18 cellular contexts compared by ENCODE assay signal in the genomic region with DNA sequence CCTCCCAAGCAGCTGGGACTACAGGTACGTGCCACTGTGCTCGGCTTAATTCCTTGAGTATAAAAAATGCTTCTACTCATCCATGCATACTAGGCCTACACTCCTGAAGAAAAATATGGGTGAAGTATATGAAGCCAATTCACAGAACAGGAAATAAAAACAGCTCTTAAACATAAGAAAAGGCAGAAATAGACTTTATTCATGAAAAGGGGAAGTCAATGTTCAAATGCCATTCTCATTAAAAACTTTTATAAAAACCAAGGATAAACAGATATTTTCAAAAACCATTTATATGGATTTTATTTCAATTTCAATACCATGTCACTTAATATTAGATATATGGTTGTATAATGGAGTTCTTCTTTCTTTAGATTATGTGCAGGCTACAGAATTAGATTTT. TPM values are rescaled to one million over a fixed set of nuclear protein-coding genes. Genes with fewer than 3 reads are reported as not detected.
DNase-seq lines count a peak whose midpoint lies in the region; ATAC-seq and TF ChIP-seq lines count a peak whose summit lies in the region.
"Had no signal": no experiment of that assay in that cellular context is flagged by ENCODE, and none has a peak within 500 bp of the region (broad histone marks: within the 10 kb centered on the region; RNA-seq: fewer than 3 reads in every experiment).

No MANE protein-coding gene starts in this region.

- TF ChIP-seq CTCF in CD4-positive, alpha-beta T cell (IDR thresholded peaks at IDR 0.05): no peak
- no peak for TF ChIP-seq CTCF in SU-DHL-6 (IDR thresholded peaks at IDR 0.05; ENCODE audit: insufficient read depth, low read length, poor library complexity, severe bottlenecking)
- no peak for TF ChIP-seq CTCF in tibial nerve (IDR thresholded peaks at IDR 0.05)

- H3K27me3 ChIP-seq in CD4-positive, alpha-beta T cell (ENCODE audit: control insufficient read depth, insufficient read depth, low read length): no peaks in the 10 kb centered on the region
- H3K27me3 ChIP-seq in SU-DHL-6 (ENCODE audit: low read length) (no peaks in the 10 kb centered on the region), tibial nerve (no peaks in the 10 kb centered on the region)

- POLR2A ChIA-PET in CD4-positive, alpha-beta T cell (lab: Charles Lee): interaction anchor here (0.7 to 2.5 kb wide), 8 partner anchors 8 to 43 kb away, joined by 3 to 20 read pairs (median 5); partner anchors contain the start of gene SERPINB1
- POLR2A ChIA-PET in naive thymus-derived CD8-positive, alpha-beta T cell (lab: Charles Lee): interaction anchor here (0.6 to 1.0 kb wide), 3 partner anchors 23 to 52 kb away, joined by 3 to 4 read pairs (median 3); no protein-coding TSS in a partner anchor

- H3K36me3 ChIP-seq in SU-DHL-6 (ENCODE audit: low read length): peaks cover 30% of the 10 kb centered on the region
- peaks cover 0 to 10% (median under 1%) of the 10 kb centered on the region in 3 donors for H3K36me3 ChIP-seq in tibial nerve

- H2AFZ ChIP-seq in SU-DHL-6 (ENCODE audit: low read depth, low read length, severe bottlenecking): no peak overlapping the region
- H2AFZ ChIP-seq: PC-9 had no signal

- H3K4me2 ChIP-seq in SU-DHL-6 (ENCODE audit: low read depth, low read length, poor library complexity, severe bottlenecking): peak overlapping the region; percentile 47
- H3K4me2 ChIP-seq: PC-9 had no signal

- CTCF ChIA-PET in CD4-positive, alpha-beta T cell (lab: Charles Lee): interaction anchor here (0.8 to 1.9 kb wide), 2 partner anchors 18 to 55 kb away, joined by 3 to 6 read pairs; partner anchors contain the start of gene SERPINB9

- intact Hi-C loops in CD4-positive, alpha-beta T cell (cut with DNase I, micrococcal nuclease): no loop called here

- no peak overlapping the region for H3K27ac ChIP-seq in CD4-positive, alpha-beta T cell (ENCODE audit: low read depth, low read length)
- H3K27ac ChIP-seq in SU-DHL-6 (ENCODE audit: low read depth, low read length) (peak overlapping the region; percentile 81), tibial nerve (no peak overlapping the region)
- H3K27ac ChIP-seq: PC-9, RWPE1 had no signal

- no peak overlapping the region for H3K4me3 ChIP-seq in SU-DHL-6 (ENCODE audit: insufficient read depth, low read length, poor library complexity, severe bottlenecking)
- H3K4me3 ChIP-seq in tibial nerve: no peak overlapping the region
- H3K4me3 ChIP-seq: PC-9 had no signal

- peaks cover 46% of the 10 kb centered on the region for H3K36me3 Mint-ChIP-seq in CD4-positive, alpha-beta T cell (ENCODE audit: low read depth)
- peaks cover 7% of the 10 kb centered on the region for H3K36me3 Mint-ChIP-seq in IgD-negative memory B cell
- H3K36me3 Mint-ChIP-seq in naive thymus-derived CD8-positive, alpha-beta T cell: peaks cover 7 to 28% (median 25%) of the 10 kb centered on the region in 3 donors
- H3K36me3 Mint-ChIP-seq in activated T-cell treated with anti-CD3 and anti-CD28 coated beads, Interleukin-2, amount 50 U/mL, for 24 hours (ENCODE audit: low read depth): peaks cover 51% of the 10 kb centered on the region

- H3K4me1 Mint-ChIP-seq in CD4-positive, alpha-beta T cell (ENCODE audit: low read depth): peaks cover 78% of the 10 kb centered on the region
- H3K4me1 Mint-ChIP-seq in IgD-negative memory B cell: peaks cover 51 to 68% (median 57%) of the 10 kb centered on the region in 3 donors
- peaks cover 46 to 78% (median 65%) of the 10 kb centered on the region in 4 donors for H3K4me1 Mint-ChIP-seq in naive thymus-derived CD8-positive, alpha-beta T cell
- H3K4me1 Mint-ChIP-seq in activated T-cell treated with anti-CD3 and anti-CD28 coated beads, Interleukin-2, amount 50 U/mL, for 24 hours (ENCODE audit: low read depth): peaks cover 53% of the 10 kb centered on the region

- no peaks in the 10 kb centered on the region for H3K9me3 ChIP-seq in CD4-positive, alpha-beta T cell (ENCODE audit: control insufficient read depth, low read length)
- H3K9me3 ChIP-seq in SU-DHL-6 (ENCODE audit: insufficient read depth, low read length) (no peaks in the 10 kb centered on the region), tibial nerve (no peaks in the 10 kb centered on the region)

- no peak overlapping the region for H3K9ac ChIP-seq in SU-DHL-6 (ENCODE audit: low read length)

- no peak for DNase-seq in CD4-positive, alpha-beta T cell
- no peak for DNase-seq in naive thymus-derived CD8-positive, alpha-beta T cell
- DNase-seq in activated T-cell treated with anti-CD3 and anti-CD28 coated beads, Interleukin-2, amount 50 U/mL, for 24 hours: no peak
- DNase-seq in tibial nerve (ENCODE audit: low spot score in 2 of 2) (no peak), iPS-NIHi11 (ENCODE audit: low spot score) (no peak)
- DNase-seq: GOT3, NCI-H1417 treated with DMSO at 0.1 percent for 48 hours, NCI-H187 treated with DMSO at 0.1 percent for 48 hours, NCI-H345, NCI-H524 treated with DMSO at 0.1 percent for 48 hours, PC-9, SIG-M5, T-helper 2 cell had no signal

- TF ChIP-seq POLR2A in tibial nerve (IDR thresholded peaks at IDR 0.05): no peak

- ATAC-seq in CD4-positive, alpha-beta T cell (ENCODE audit: poor library complexity): no peak
- ATAC-seq in naive thymus-derived CD8-positive, alpha-beta T cell: no peak
- no peak for ATAC-seq in GM18502 (IDR thresholded peaks at IDR 0.05; ENCODE audit: poor library complexity, unreplicated experiment)
- ATAC-seq: HCT116 had no signal

- H3K4me1 ChIP-seq in tibial nerve: peaks cover 0 to 7% (median 0%) of the 10 kb centered on the region in 4 donors

- H3K9me2 ChIP-seq in SU-DHL-6 (replicated peaks; ENCODE audit: insufficient read depth, low read length): no peaks in the 10 kb centered on the region

- H3K27ac Mint-ChIP-seq in CD4-positive, alpha-beta T cell: peak overlapping the region; percentile 76
- peak overlapping the region; percentile 71 to 81 (median 73) for H3K27ac Mint-ChIP-seq in IgD-negative memory B cell
- H3K27ac Mint-ChIP-seq in naive thymus-derived CD8-positive, alpha-beta T cell: peak overlapping the region in 9 of 10 donors; percentile 3 to 87 (median 60)
- no peak overlapping the region for H3K27ac Mint-ChIP-seq in activated T-cell treated with anti-CD3 and anti-CD28 coated beads, Interleukin-2, amount 50 U/mL, for 24 hours

- peaks cover 2% of the 10 kb centered on the region for H3K9me3 Mint-ChIP-seq in CD4-positive, alpha-beta T cell
- peaks cover 0 to 9% (median 0%) of the 10 kb centered on the region in 3 donors for H3K9me3 Mint-ChIP-seq in IgD-negative memory B cell
- peaks cover 0 to 11% (median 4%) of the 10 kb centered on the region in 9 donors for H3K9me3 Mint-ChIP-seq in naive thymus-derived CD8-positive, alpha-beta T cell
- peaks cover 8% of the 10 kb centered on the region for H3K9me3 Mint-ChIP-seq in activated T-cell treated with anti-CD3 and anti-CD28 coated beads, Interleukin-2, amount 50 U/mL, for 24 hours

- H3F3A ChIP-seq in SU-DHL-6 (ENCODE audit: insufficient read depth): peaks cover 63% of the 10 kb centered on the region

- WGBS in tibial nerve, 2 donors: 79 to 85% methylated on average over 2 of the region's 2 CpGs

- no peaks in the 10 kb centered on the region for H3K27me3 Mint-ChIP-seq in CD4-positive, alpha-beta T cell
- H3K27me3 Mint-ChIP-seq in IgD-negative memory B cell: no peaks in the 10 kb centered on the region
- H3K27me3 Mint-ChIP-seq in naive thymus-derived CD8-positive, alpha-beta T cell: no peaks in the 10 kb centered on the region
- H3K27me3 Mint-ChIP-seq in activated T-cell treated with anti-CD3 and anti-CD28 coated beads, Interleukin-2, amount 50 U/mL, for 24 hours: no peaks in the 10 kb centered on the region

- 0 out of 2 replicates have a peak, but pooled peaks cover 5% of the 10 kb centered on the region for H4K20me1 ChIP-seq in SU-DHL-6 (ENCODE audit: low read depth, low read length)

- no peak overlapping the region for H3K4me3 Mint-ChIP-seq in CD4-positive, alpha-beta T cell
- peak overlapping the region in 3 of 4 donors; percentile 45 to 64 (median 45) for H3K4me3 Mint-ChIP-seq in IgD-negative memory B cell
- H3K4me3 Mint-ChIP-seq in naive thymus-derived CD8-positive, alpha-beta T cell: peak overlapping the region in 1 of 10 donors; percentile 10
- no peak overlapping the region for H3K4me3 Mint-ChIP-seq in activated T-cell treated with anti-CD3 and anti-CD28 coated beads, Interleukin-2, amount 50 U/mL, for 24 hours

- H3K79me2 ChIP-seq in SU-DHL-6 (ENCODE audit: insufficient read depth, low read length): peaks cover 18% of the 10 kb centered on the region

- no peak for TF ChIP-seq EP300 in tibial nerve (IDR thresholded peaks at IDR 0.05)

RNA-seq across cellular contexts. Expression of gene SERPINB9, which starts 18.3 kb away (rescaled TPM):
- total RNA-seq in CD4-positive, alpha-beta T cell: 10 to 100 TPM; 25.8 to 27.4 TPM
- polyA plus RNA-seq in IgD-negative memory B cell: 20.1 TPM
- 10 to 100 TPM; 56.6 to 57.1 TPM for total RNA-seq in naive thymus-derived CD8-positive, alpha-beta T cell
- polyA plus RNA-seq in naive thymus-derived CD8-positive, alpha-beta T cell: 10 to 100 TPM; 29.9 to 37.2 (median 35.0) TPM
- total RNA-seq in tibial nerve: 10 to 100 TPM; 17.1 to 54.4 (median 35.8) TPM

RNA-seq across cellular contexts. Expression of gene SERPINB1, which starts 43.2 kb away (rescaled TPM):
- 10 to 100 TPM; 58.3 to 58.4 TPM for total RNA-seq in CD4-positive, alpha-beta T cell
- polyA plus RNA-seq in IgD-negative memory B cell: 85.6 TPM
- 10 to 100 TPM; 65.3 to 67.1 TPM for total RNA-seq in naive thymus-derived CD8-positive, alpha-beta T cell
- polyA plus RNA-seq in naive thymus-derived CD8-positive, alpha-beta T cell: 100 to 1,000 TPM; 121 to 130 (median 123) TPM
- total RNA-seq in tibial nerve: 10 to 100 TPM; 21.3 to 29.0 (median 23.1) TPM

Comparison
In these comparisons a context has a peak if more than half of its experiments do, and no peak if none do; other contexts are left out.
1. H3K4me3 Mint-ChIP-seq: peak in IgD-negative memory B cell (3 of 4); none in CD4-positive, alpha-beta T cell (single experiment) and activated T-cell treated with anti-CD3 and anti-CD28 coated beads, Interleukin-2, amount 50 U/mL, for 24 hours (single experiment).